24 cellular contexts compared by ENCODE assay signal in the genomic region with DNA sequence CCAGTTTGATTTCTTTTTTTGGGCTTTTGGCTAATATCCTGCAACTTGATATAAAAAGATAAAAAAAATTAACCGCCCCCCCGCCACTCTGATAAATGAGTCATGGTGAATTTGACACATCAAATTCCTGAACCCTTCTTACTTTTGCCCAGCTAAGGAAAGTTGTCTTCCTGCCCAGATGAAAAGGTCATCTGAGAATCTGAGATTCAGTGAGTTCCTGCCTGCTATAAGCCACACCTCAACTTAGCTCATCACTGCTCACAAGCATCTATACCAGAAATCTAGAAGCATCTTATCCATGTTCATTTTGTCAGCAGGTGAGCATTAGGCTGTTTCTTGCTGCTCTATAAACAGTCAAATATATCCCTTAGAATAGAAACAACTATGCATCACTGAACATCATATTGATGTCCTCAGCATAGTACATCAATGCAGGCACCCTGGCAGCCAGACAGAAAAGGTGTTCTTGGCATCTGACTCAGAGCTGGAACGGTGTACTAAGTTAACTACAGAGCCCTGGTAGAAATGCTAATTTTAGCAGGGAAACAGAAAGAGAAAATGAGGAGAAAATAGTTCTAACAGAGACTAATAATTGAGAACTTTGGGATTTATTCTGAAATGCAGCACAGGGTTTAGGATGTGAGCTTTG.
A peak's percentile ranks its signal among the peaks of the same experiment; 100 is the strongest.
DNase-seq lines count a peak whose midpoint lies in the region; ATAC-seq, FAIRE-seq and TF ChIP-seq lines count a peak whose summit lies in the region.
"Had no signal": no experiment of that assay in that cellular context is flagged by ENCODE, and none has a peak within 500 bp of the region (broad histone marks: within the 10 kb centered on the region; RNA-seq: fewer than 3 reads in every experiment).

No MANE protein-coding gene starts in this region.

- intact Hi-C loops in kidney (cut with DNase I) (no loop called here), posterior cingulate gyrus (cut with DNase I) (no loop called here)

- no peaks in the 10 kb centered on the region for H4K20me1 ChIP-seq in BLaER1

- H3K27ac Mint-ChIP-seq in T-helper 17 cell = no peak overlapping the region
- H3K27ac Mint-ChIP-seq in activated naive CD8-positive, alpha-beta T cell treated with anti-CD3 and anti-CD28 coated beads for 36 hours = no peak overlapping the region
- H3K27ac Mint-ChIP-seq: activated CD8-positive, alpha-beta T cell treated with anti-CD3 and anti-CD28 coated beads, Interleukin-2, amount 10 ng/mL, durations not matched to agents 7 days and 5 days; activated T-cell treated with anti-CD3 and anti-CD28 coated beads, Interleukin-2, amount 50 U/mL, for 24 hours had no signal

- no peaks in the 10 kb centered on the region for H3K9me3 Mint-ChIP-seq in activated naive CD8-positive, alpha-beta T cell treated with anti-CD3 and anti-CD28 coated beads for 36 hours
- H3K9me3 Mint-ChIP-seq: activated T-cell treated with anti-CD3 and anti-CD28 coated beads, Interleukin-2, amount 50 U/mL, for 24 hours had no signal

- peak; percentile 66 for ATAC-seq in GM21360 (IDR thresholded peaks at IDR 0.05; ENCODE audit: unreplicated experiment)
- ATAC-seq in T-helper 17 cell = no peak
- ATAC-seq: activated CD8-positive, alpha-beta T cell treated with anti-CD3 and anti-CD28 coated beads, Interleukin-2, amount 10 ng/mL, durations not matched to agents 7 days and 5 days; mucosa of descending colon had no signal

- H3K9me3 ChIP-seq in BLaER1 (no peaks in the 10 kb centered on the region), T-helper 17 cell (ENCODE audit: control insufficient read depth, low read length, poor library complexity, severe bottlenecking) (no peaks in the 10 kb centered on the region), kidney (ENCODE audit: control insufficient read depth in 1 of 2, low read length in 2 of 2) (no peaks in the 10 kb centered on the region)
- H3K9me3 ChIP-seq: esophagus squamous epithelium, mucosa of descending colon, uterus had no signal

- no peak for TF ChIP-seq CTCF in kidney (IDR thresholded peaks at IDR 0.05; ENCODE audit: borderline replicate concordance, extremely low read depth, insufficient read depth)

- H3K36me3 ChIP-seq in BLaER1 (no peaks in the 10 kb centered on the region), kidney (ENCODE audit: control insufficient read depth in 1 of 2, insufficient read depth in 2 of 2, low read length in 2 of 2) (no peaks in the 10 kb centered on the region)
- H3K36me3 ChIP-seq: esophagus squamous epithelium, uterus had no signal

- DNase-seq in astrocyte of the hippocampus (ENCODE audit: low read depth, low spot score) = peak; percentile 15
- DNase-seq in kidney tubule cell (ENCODE audit: low spot score) = peak; percentile 63
- DNase-seq in T-helper 17 cell = no peak
- no peak for DNase-seq in kidney
- DNase-seq in posterior cingulate gyrus = no peak
- DNase-seq in activated naive CD8-positive, alpha-beta T cell treated with anti-CD3 and anti-CD28 coated beads for 36 hours = no peak
- DNase-seq: activated CD4-positive, CD25-positive, alpha-beta regulatory T cell treated with anti-CD3 and anti-CD28 coated beads, Interleukin-2, amount 50 U/mL, for 72 hours; activated CD8-positive, alpha-beta T cell treated with anti-CD3 and anti-CD28 coated beads, Interleukin-2, amount 10 ng/mL, durations not matched to agents 7 days and 5 days; activated naive CD4-positive, alpha-beta T cell treated with Interleukin-2 at 50 U/mL for 16 hours; activated T-cell treated with anti-CD3 and anti-CD28 coated beads, Interleukin-2, amount 50 U/mL, for 24 hours; anterior cingulate cortex; effector CD4-positive, alpha-beta T cell; esophagus squamous epithelium; KBM-7; mucosa of descending colon; NCI-H1930; stimulated activated CD4-positive, alpha-beta T cell treated with anti-CD3 and anti-CD28 coated beads, Interleukin-12 subunit alpha, Interleukin-12 subunit beta, amount 100 ng/mL, for 4 hours; stimulated activated CD8-positive, alpha-beta memory T cell treated with anti-CD3 and anti-CD28 coated beads, Interleukin-4, amount 100 ng/mL, for 48 hours; uterus had no signal

- H3K36me3 Mint-ChIP-seq in T-helper 17 cell (ENCODE audit: low read depth) = no peaks in the 10 kb centered on the region
- no peaks in the 10 kb centered on the region for H3K36me3 Mint-ChIP-seq in activated naive CD8-positive, alpha-beta T cell treated with anti-CD3 and anti-CD28 coated beads for 36 hours

- no peak overlapping the region for H3K27ac ChIP-seq in BLaER1
- no peak overlapping the region for H3K27ac ChIP-seq in kidney (ENCODE audit: low read depth in 2 of 2, low read length in 2 of 2)
- H3K27ac ChIP-seq: C4-2B, esophagus squamous epithelium, uterus had no signal

- H3K27me3 ChIP-seq in BLaER1 = no peaks in the 10 kb centered on the region
- H3K27me3 ChIP-seq: esophagus squamous epithelium, uterus had no signal

- H3K27me3 Mint-ChIP-seq in T-helper 17 cell = peaks cover 10% of the 10 kb centered on the region
- H3K27me3 Mint-ChIP-seq in activated naive CD8-positive, alpha-beta T cell treated with anti-CD3 and anti-CD28 coated beads for 36 hours = no peaks in the 10 kb centered on the region
- H3K27me3 Mint-ChIP-seq: activated T-cell treated with anti-CD3 and anti-CD28 coated beads, Interleukin-2, amount 50 U/mL, for 24 hours had no signal

- no peak for FAIRE-seq in kidney (lab: Jason Lieb, UNC)
- FAIRE-seq: D721Med, H54 had no signal

- no peak overlapping the region for H3K4me3 Mint-ChIP-seq in T-helper 17 cell
- H3K4me3 Mint-ChIP-seq in activated naive CD8-positive, alpha-beta T cell treated with anti-CD3 and anti-CD28 coated beads for 36 hours = no peak overlapping the region
- H3K4me3 Mint-ChIP-seq: activated CD8-positive, alpha-beta T cell treated with anti-CD3 and anti-CD28 coated beads, Interleukin-2, amount 10 ng/mL, durations not matched to agents 7 days and 5 days; activated T-cell treated with anti-CD3 and anti-CD28 coated beads, Interleukin-2, amount 50 U/mL, for 24 hours had no signal

- H3K4me3 ChIP-seq in BLaER1 (no peak overlapping the region), kidney (ENCODE audit: low read length in 2 of 2) (no peak overlapping the region)
- H3K4me3 ChIP-seq: esophagus squamous epithelium, mucosa of descending colon, uterus had no signal

- H3K4me2 ChIP-seq in BLaER1 = peak overlapping the region; percentile 2; the same call in 1 of the 2 replicates

- H3K4me1 ChIP-seq in BLaER1 (peaks cover 31% of the 10 kb centered on the region), kidney (ENCODE audit: control insufficient read depth in 1 of 2, insufficient read depth in 1 of 2, low read depth in 1 of 2, low read length in 2 of 2) (no peaks in the 10 kb centered on the region)
- H3K4me1 ChIP-seq: uterus had no signal

- no peaks in the 10 kb centered on the region for H3K4me1 Mint-ChIP-seq in T-helper 17 cell
- no peaks in the 10 kb centered on the region for H3K4me1 Mint-ChIP-seq in activated naive CD8-positive, alpha-beta T cell treated with anti-CD3 and anti-CD28 coated beads for 36 hours

- no peak overlapping the region for H3K9ac ChIP-seq in BLaER1
- H3K9ac ChIP-seq in kidney (ENCODE audit: low read length in 2 of 2) = no peak overlapping the region

Comparison
In these comparisons a context has a peak if more than half of its experiments do, and no peak if none do; other contexts are left out.
1. DNase-seq: peak in astrocyte of the hippocampus (single experiment) and kidney tubule cell (single experiment); none in T-helper 17 cell (0 of 3), kidney (single experiment), posterior cingulate gyrus (0 of 10) and activated naive CD8-positive, alpha-beta T cell treated with anti-CD3 and anti-CD28 coated beads for 36 hours (single experiment).